Comparison of ENCODE assay signal across 9 cellular contexts in genomic region chr20:50467618-50468373, GRCh38. TPM values are rescaled to one million over a fixed set of nuclear protein-coding genes. Genes with fewer than 3 reads are reported as not detected.
A peak's percentile ranks its signal among the peaks of the same experiment; 100 is the strongest.
DNase-seq lines count a peak whose midpoint lies in the region; ATAC-seq and TF ChIP-seq lines count a peak whose summit lies in the region.
"Had no signal": no experiment of that assay in that cellular context is flagged by ENCODE, and none has a peak within 500 bp of the region (broad histone marks: within the 10 kb centered on the region; RNA-seq: fewer than 3 reads in every experiment).

No MANE protein-coding gene starts in this region.

- intact Hi-C loops in right lobe of liver (cut with DNase I), result loop anchor here in 1 of 2 donors (10.0 kb wide), 1 partner anchor 163 kb away; no protein-coding TSS in a partner anchor

- TF ChIP-seq POLR2A in right lobe of liver (IDR thresholded peaks at IDR 0.05), result no peak

- H3K9me3 ChIP-seq in right lobe of liver, result no peaks in the 10 kb centered on the region
- H3K9me3 ChIP-seq: SJSA1 had no signal

- H3K27me3 ChIP-seq in right lobe of liver, result no peaks in the 10 kb centered on the region
- H3K27me3 ChIP-seq: SJSA1 had no signal

- no peaks in the 10 kb centered on the region for H3K27me3 Mint-ChIP-seq in activated naive CD8-positive, alpha-beta T cell treated with anti-CD3 and anti-CD28 coated beads for 36 hours

- CTCF ChIA-PET in GM10248 (lab: Yijun Ruan, JAX), result interaction anchor here (0.9 to 12.1 kb wide), 3 partner anchors 10 to 284 kb away, joined by 3 to 243 read pairs (median 6); partner anchors contain the start of gene CEBPB

- no peak overlapping the region for H3K4me3 Mint-ChIP-seq in activated naive CD8-positive, alpha-beta T cell treated with anti-CD3 and anti-CD28 coated beads for 36 hours

- H3K36me3 Mint-ChIP-seq in activated naive CD8-positive, alpha-beta T cell treated with anti-CD3 and anti-CD28 coated beads for 36 hours, result no peaks in the 10 kb centered on the region

- peaks cover 0 to 28% (median 10%) of the 10 kb centered on the region in 4 donors for H3K4me1 ChIP-seq in right lobe of liver

- peaks cover 9% of the 10 kb centered on the region for H3K4me1 Mint-ChIP-seq in activated naive CD8-positive, alpha-beta T cell treated with anti-CD3 and anti-CD28 coated beads for 36 hours

- no peak overlapping the region for H3K4me3 ChIP-seq in right lobe of liver
- H3K4me3 ChIP-seq: SJSA1 had no signal

- no peak overlapping the region for H3K27ac ChIP-seq in right lobe of liver
- H3K27ac ChIP-seq: SJSA1 had no signal

- 74% methylated on average over 3 of the region's 6 CpGs for WGBS in right lobe of liver (ENCODE audit: insufficient coverage, low coverage, low lambda C conversion rate, missing lambda C conversion rate)

- no peaks in the 10 kb centered on the region for H3K36me3 ChIP-seq in right lobe of liver
- H3K36me3 ChIP-seq: SJSA1 had no signal

- no peaks in the 10 kb centered on the region for H3K9me3 Mint-ChIP-seq in activated naive CD8-positive, alpha-beta T cell treated with anti-CD3 and anti-CD28 coated beads for 36 hours

- POLR2A ChIA-PET in GM10248 (lab: Yijun Ruan, JAX), result no interaction called here

- ATAC-seq in right lobe of liver (peak; percentile 5 to 42 (median 36)), GM21360 (IDR thresholded peaks at IDR 0.05; ENCODE audit: unreplicated experiment) (no peak), HG03175 (IDR thresholded peaks at IDR 0.05; ENCODE audit: unreplicated experiment) (no peak)

- H3K27ac Mint-ChIP-seq in activated naive CD8-positive, alpha-beta T cell treated with anti-CD3 and anti-CD28 coated beads for 36 hours, result no peak overlapping the region

- peak; percentile 20 for DNase-seq in NOMO-1 treated with DMSO at 0.1 percent for 48 hours (lab: John Stamatoyannopoulos, UW; ENCODE audit: unreplicated experiment)
- no peak for DNase-seq in NOMO-1 treated with dmso at 0.1 percent for 144 hours (lab: John Stamatoyannopoulos, UW; ENCODE audit: unreplicated experiment)
- peak; percentile 91 for DNase-seq in NCI-H446 treated with DMSO at 0.1 percent for 48 hours (lab: John Stamatoyannopoulos, UW)
- DNase-seq in activated naive CD8-positive, alpha-beta T cell treated with anti-CD3 and anti-CD28 coated beads for 36 hours, result peak; percentile 26
- DNase-seq in right lobe of liver, result peak in 1 of 3 donors; percentile 67
- no peak for DNase-seq in GM10248 (ENCODE audit: extremely low spot score)

- TF ChIP-seq CTCF in right lobe of liver (IDR thresholded peaks at IDR 0.05) (no peak), GM10248 (IDR thresholded peaks at IDR 0.05; ENCODE audit: control extremely low read depth, extremely low read depth, low read depth, missing control alignments) (no peak)

RNA-seq across cellular contexts. Expression of gene PTPN1, which starts 42.4 kb away (rescaled TPM):
- total RNA-seq in activated naive CD8-positive, alpha-beta T cell treated with anti-CD3 and anti-CD28 coated beads for 36 hours, result 10 to 100 TPM; 53.0 to 54.0 TPM
- total RNA-seq in right lobe of liver, result 10 to 100 TPM in 5 of 6 experiments, 1 to 10 TPM in 1; 9.5 to 14.9 (median 12.6) TPM

Comparison
In these comparisons a context has a peak if more than half of its experiments do, and no peak if none do; other contexts are left out.
1. DNase-seq: peak in NOMO-1 treated with DMSO at 0.1 percent for 48 hours (single experiment), NCI-H446 treated with DMSO at 0.1 percent for 48 hours (single experiment) and activated naive CD8-positive, alpha-beta T cell treated with anti-CD3 and anti-CD28 coated beads for 36 hours (single experiment); none in NOMO-1 treated with dmso at 0.1 percent for 144 hours (single experiment) and GM10248 (single experiment).
2. ATAC-seq: peak in right lobe of liver (4 of 4); none in GM21360 (single experiment) and HG03175 (single experiment).